ENCODE assay signal across 8 cellular contexts in the genomic region with DNA sequence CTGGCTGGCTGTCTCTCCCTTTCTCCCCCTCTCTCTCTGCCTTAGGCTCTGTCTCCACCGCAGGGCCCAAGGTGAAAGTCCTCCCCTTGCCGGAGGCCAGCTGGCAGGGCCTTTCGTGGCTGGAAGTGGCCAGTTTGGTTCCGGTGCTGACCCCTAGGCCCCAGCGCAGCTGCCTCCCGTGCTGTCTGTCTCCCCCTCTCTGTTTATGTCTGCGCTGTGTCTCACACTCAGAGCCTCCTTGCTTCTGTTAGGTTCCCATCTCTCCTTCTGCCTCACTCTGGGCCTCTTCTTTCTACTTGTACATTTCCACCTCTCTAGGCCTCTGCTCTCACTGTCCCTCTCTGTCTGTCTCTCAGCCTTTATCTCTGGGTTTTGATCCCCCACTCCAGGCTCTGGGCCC. TPM values are rescaled to one million over a fixed set of nuclear protein-coding genes. Genes with fewer than 3 reads are reported as not detected.
DNase-seq lines count a peak whose midpoint lies in the region; TF ChIP-seq lines count a peak whose summit lies in the region.

No MANE protein-coding gene starts in this region.

- peak overlapping the region; percentile 59 for H3K9ac ChIP-seq in BLaER1
- peak overlapping the region; percentile 58 for H3K9ac ChIP-seq in endodermal cell (ENCODE audit: extremely low read depth, low read length, poor library complexity, severe bottlenecking)

- H3K9me3 Mint-ChIP-seq in endodermal cell, result no peaks in the 10 kb centered on the region
- no peaks in the 10 kb centered on the region for H3K9me3 Mint-ChIP-seq in nephron progenitor cell

- H3K4me3 ChIP-seq in BLaER1 (no peak overlapping the region), endodermal cell (ENCODE audit: low read length) (no peak overlapping the region), H7 (ENCODE audit: insufficient read depth, low read depth, low read length) (no peak overlapping the region)

- peaks cover 47% of the 10 kb centered on the region for H3K4me1 Mint-ChIP-seq in endodermal cell
- peaks cover 80% of the 10 kb centered on the region for H3K4me1 Mint-ChIP-seq in nephron progenitor cell

- H3K27me3 ChIP-seq in BLaER1 (no peaks in the 10 kb centered on the region), endodermal cell (ENCODE audit: control insufficient read depth, insufficient read depth, low read length, poor library complexity, severe bottlenecking) (no peaks in the 10 kb centered on the region), H7 (ENCODE audit: control insufficient read depth, insufficient read depth, low read length) (no peaks in the 10 kb centered on the region)

- H3K4me3 Mint-ChIP-seq in endodermal cell (no peak overlapping the region), nephron progenitor cell (peak overlapping the region; percentile 53)

- peaks cover 56% of the 10 kb centered on the region for H3K36me3 ChIP-seq in BLaER1
- peaks cover 40% of the 10 kb centered on the region for H3K36me3 ChIP-seq in endodermal cell (ENCODE audit: control insufficient read depth, insufficient read depth, low read length)
- H3K36me3 ChIP-seq in H7 (replicated peaks; ENCODE audit: control insufficient read depth, insufficient read depth, low read length), result peaks cover 12% of the 10 kb centered on the region

- TF ChIP-seq CTCF in endodermal cell (conservative IDR thresholded peaks at IDR 0.05), result no peak
- no peak for TF ChIP-seq CTCF in nephron progenitor cell (IDR thresholded peaks at IDR 0.05)

- H3K4me1 ChIP-seq in BLaER1 (peaks cover 69% of the 10 kb centered on the region), endodermal cell (ENCODE audit: control insufficient read depth, insufficient read depth, low read length) (peaks cover 20% of the 10 kb centered on the region)

- H3K27me3 Mint-ChIP-seq in endodermal cell (ENCODE audit: insufficient read depth) (no peaks in the 10 kb centered on the region), nephron progenitor cell (ENCODE audit: low read depth, poor library complexity) (no peaks in the 10 kb centered on the region)

- peak; percentile 61 for DNase-seq in endodermal cell
- peak; percentile 24 for DNase-seq in nephron progenitor cell
- no peak for DNase-seq in RPMI8226
- DNase-seq in NCI-H1105 treated with DMSO at 0.1 percent for 48 hours (lab: John Stamatoyannopoulos, UW), result no peak
- no peak for DNase-seq in SHP77 treated with DMSO at 0.1 percent for 48 hours (lab: John Stamatoyannopoulos, UW)
- no peak for DNase-seq in H7

- 73 to 84% methylated on average over 6 to 7 of the region's 7 CpGs for WGBS in endodermal cell (ENCODE audit: insufficient coverage in 1 of 2, insufficient read length in 1 of 2), 2 experiments

- peak overlapping the region; percentile 98 for H3K4me2 ChIP-seq in BLaER1

- peaks cover 97% of the 10 kb centered on the region for H4K20me1 ChIP-seq in BLaER1

- H3K27ac Mint-ChIP-seq in endodermal cell (peak overlapping the region; percentile 89), nephron progenitor cell (peak overlapping the region; percentile 99)

- H3K9me3 ChIP-seq in BLaER1, result no peaks in the 10 kb centered on the region
- H3K9me3 ChIP-seq in endodermal cell (ENCODE audit: control insufficient read depth, low read length), result no peaks in the 10 kb centered on the region

- H3K36me3 Mint-ChIP-seq in endodermal cell (ENCODE audit: low read depth), result peaks cover 36% of the 10 kb centered on the region
- H3K36me3 Mint-ChIP-seq in nephron progenitor cell (ENCODE audit: low read depth), result peaks cover 6% of the 10 kb centered on the region

- H3K27ac ChIP-seq in BLaER1 (peak overlapping the region; percentile 70), endodermal cell (ENCODE audit: low read depth, low read length) (peak overlapping the region; percentile 75)

TF ChIP-seq in PFSK-1, 5 proteins besides CTCF, POLR2A, EP300 and RAD21:
- peak; percentile 72; the same call in 1 of the 2 replicates for TF ChIP-seq TAF1 (IDR thresholded peaks at IDR 0.05; ENCODE audit: borderline replicate concordance, insufficient read depth, low read length)
- TF ChIP-seq, protein P1, sequence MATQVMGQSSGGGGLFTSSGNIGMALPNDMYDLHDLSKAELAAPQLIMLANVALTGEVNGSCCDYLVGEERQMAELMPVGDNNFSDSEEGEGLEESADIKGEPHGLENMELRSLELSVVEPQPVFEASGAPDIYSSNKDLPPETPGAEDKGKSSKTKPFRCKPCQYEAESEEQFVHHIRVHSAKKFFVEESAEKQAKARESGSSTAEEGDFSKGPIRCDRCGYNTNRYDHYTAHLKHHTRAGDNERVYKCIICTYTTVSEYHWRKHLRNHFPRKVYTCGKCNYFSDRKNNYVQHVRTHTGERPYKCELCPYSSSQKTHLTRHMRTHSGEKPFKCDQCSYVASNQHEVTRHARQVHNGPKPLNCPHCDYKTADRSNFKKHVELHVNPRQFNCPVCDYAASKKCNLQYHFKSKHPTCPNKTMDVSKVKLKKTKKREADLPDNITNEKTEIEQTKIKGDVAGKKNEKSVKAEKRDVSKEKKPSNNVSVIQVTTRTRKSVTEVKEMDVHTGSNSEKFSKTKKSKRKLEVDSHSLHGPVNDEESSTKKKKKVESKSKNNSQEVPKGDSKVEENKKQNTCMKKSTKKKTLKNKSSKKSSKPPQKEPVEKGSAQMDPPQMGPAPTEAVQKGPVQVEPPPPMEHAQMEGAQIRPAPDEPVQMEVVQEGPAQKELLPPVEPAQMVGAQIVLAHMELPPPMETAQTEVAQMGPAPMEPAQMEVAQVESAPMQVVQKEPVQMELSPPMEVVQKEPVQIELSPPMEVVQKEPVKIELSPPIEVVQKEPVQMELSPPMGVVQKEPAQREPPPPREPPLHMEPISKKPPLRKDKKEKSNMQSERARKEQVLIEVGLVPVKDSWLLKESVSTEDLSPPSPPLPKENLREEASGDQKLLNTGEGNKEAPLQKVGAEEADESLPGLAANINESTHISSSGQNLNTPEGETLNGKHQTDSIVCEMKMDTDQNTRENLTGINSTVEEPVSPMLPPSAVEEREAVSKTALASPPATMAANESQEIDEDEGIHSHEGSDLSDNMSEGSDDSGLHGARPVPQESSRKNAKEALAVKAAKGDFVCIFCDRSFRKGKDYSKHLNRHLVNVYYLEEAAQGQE (IDR thresholded peaks at IDR 0.05; ENCODE audit: insufficient read depth in 1 of 2, low read depth in 2 of 2, low read length in 2 of 2), result 0 out of 4 replicates have a peak, but pooled peaks of 1 of the 2 experiments have one; percentile 36
- TF ChIP-seq SIN3A (IDR thresholded peaks at IDR 0.05; ENCODE audit: borderline replicate concordance, insufficient read depth, low read length), result peak; percentile 66; the same call in 1 of the 2 replicates
- TF ChIP-seq POLR2AphosphoS5 (IDR thresholded peaks at IDR 0.05; ENCODE audit: low read depth, low read length), result no peak; the same call in 1 of the 2 replicates

RNA-seq across cellular contexts. Expression of a gene that starts 13.1 kb away (rescaled TPM):
- 33.6 TPM for polyA plus RNA-seq in PFSK-1 (2012; ENCODE audit: insufficient read length, low read depth)
- total RNA-seq in endodermal cell, result 10 to 100 TPM; 38.4 to 44.6 TPM
- 33.6 TPM for polyA plus RNA-seq in endodermal cell (2013, experiment 1 of 2)
- polyA plus RNA-seq in endodermal cell (2013, experiment 2 of 2), result 29.5 TPM
- 19.6 and 20.8 TPM in 2 replicates for total RNA-seq in H7 (2014; rRNA removed; shearing (Covaris generic))

RNA-seq across cellular contexts. Expression of a gene that starts 30.7 kb away (rescaled TPM):
- 280 TPM for polyA plus RNA-seq in PFSK-1 (2012; ENCODE audit: insufficient read length, low read depth)
- 10 to 100 TPM; 56.3 to 60.1 TPM for total RNA-seq in endodermal cell
- polyA plus RNA-seq in endodermal cell (2013, experiment 1 of 2), result 21.7 TPM
- 26.9 TPM for polyA plus RNA-seq in endodermal cell (2013, experiment 2 of 2)
- 8.6 and 11.6 TPM in 2 replicates for total RNA-seq in H7 (2014; rRNA removed; shearing (Covaris generic))

RNA-seq across cellular contexts. Expression of a gene that starts 40.9 kb away (rescaled TPM):
- 15.7 TPM for polyA plus RNA-seq in PFSK-1 (2012; ENCODE audit: insufficient read length, low read depth)
- total RNA-seq in endodermal cell, result 1 to 10 TPM; 4.5 to 6.2 TPM
- 8.9 TPM for polyA plus RNA-seq in endodermal cell (2013, experiment 1 of 2)
- polyA plus RNA-seq in endodermal cell (2013, experiment 2 of 2), result 12.0 TPM
- total RNA-seq in H7 (2014; rRNA removed; shearing (Covaris generic)), result 1.1 and 2.9 TPM in 2 replicates

RNA-seq across cellular contexts. Expression of a gene that starts 53.3 kb away (rescaled TPM):
- polyA plus RNA-seq in PFSK-1 (2012; ENCODE audit: insufficient read length, low read depth), result 12.6 TPM
- total RNA-seq in endodermal cell, result 10 to 100 TPM in 1 of 2 donors, 1 to 10 TPM in 1; 5.7 to 16.5 TPM
- 8.9 TPM for polyA plus RNA-seq in endodermal cell (2013, experiment 1 of 2)
- polyA plus RNA-seq in endodermal cell (2013, experiment 2 of 2), result 10.4 TPM
- total RNA-seq in H7 (2014; rRNA removed; shearing (Covaris generic)), result 8.4 and 13.3 TPM in 2 replicates

RNA-seq across cellular contexts. Expression of a gene that starts 58.9 kb away (rescaled TPM):
- polyA plus RNA-seq in PFSK-1 (2012; ENCODE audit: insufficient read length, low read depth), result 160 TPM
- total RNA-seq in endodermal cell, result 100 to 1,000 TPM; 211 to 225 TPM
- 216 TPM for polyA plus RNA-seq in endodermal cell (2013, experiment 1 of 2)
- polyA plus RNA-seq in endodermal cell (2013, experiment 2 of 2), result 207 TPM
- total RNA-seq in H7 (2014; rRNA removed; shearing (Covaris generic)), result 178 and 194 TPM in 2 replicates

Comparison
In these comparisons a context has a peak if more than half of its experiments do, and no peak if none do; other contexts are left out.
1. DNase-seq: peak in endodermal cell (single experiment) and nephron progenitor cell (single experiment); none in RPMI8226 (single experiment), NCI-H1105 treated with DMSO at 0.1 percent for 48 hours (single experiment), SHP77 treated with DMSO at 0.1 percent for 48 hours (single experiment) and H7 (single experiment).